In genomic region chr20:49252556-49253350, GRCh38 we compare ENCODE assay signal across 17 cellular contexts.
"Had no signal": no experiment of that assay in that cellular context is flagged by ENCODE, and none has a peak within 500 bp of the region (broad histone marks: within the 10 kb centered on the region; RNA-seq: fewer than 3 reads in every experiment).

No MANE protein-coding gene starts in this region.

- H3K4me3 Mint-ChIP-seq: activated CD4-positive, alpha-beta T cell treated with anti-CD3 and anti-CD28 coated beads, Interleukin-2, amount 10 ng/mL, durations not matched to agents 24 days and 14 days; mesothelial cell of epicardium; nephron progenitor cell had no signal

- H3K4me1 ChIP-seq: breast epithelium, stomach had no signal

- FAIRE-seq: frontal cortex had no signal

- H3K9me3 Mint-ChIP-seq: activated CD4-positive, alpha-beta T cell treated with anti-CD3 and anti-CD28 coated beads, Interleukin-2, amount 10 ng/mL, durations not matched to agents 24 days and 14 days; mesothelial cell of epicardium; nephron progenitor cell had no signal

- H3K27ac ChIP-seq: breast epithelium, lower lobe of right lung, spleen, stomach, thoracic aorta had no signal

- DNase-seq: activated CD4-positive, alpha-beta T cell treated with anti-CD3 and anti-CD28 coated beads, Interleukin-2, amount 10 ng/mL, durations not matched to agents 24 days and 14 days; activated CD4-positive, CD25-positive, alpha-beta regulatory T cell; activated T-cell treated with anti-CD3 and anti-CD28 coated beads for 4 hours; aorta; head of caudate nucleus; lower lobe of right lung; nephron progenitor cell; occipital lobe; spleen; stimulated activated CD4-positive, alpha-beta T cell treated with anti-CD3 and anti-CD28 coated beads, Interleukin-1b, Interleukin-23, amount 100 ng/mL, for 48 hours; stomach; SW 1271 had no signal

- H3K4me3 ChIP-seq: breast epithelium, lower lobe of right lung, spleen, stomach, thoracic aorta had no signal

- H3K27me3 ChIP-seq: breast epithelium, spleen, stomach had no signal

- H3K27ac Mint-ChIP-seq: activated CD4-positive, alpha-beta T cell treated with anti-CD3 and anti-CD28 coated beads, Interleukin-2, amount 10 ng/mL, durations not matched to agents 24 days and 14 days; mesothelial cell of epicardium; nephron progenitor cell had no signal

- H3K27me3 Mint-ChIP-seq: activated CD4-positive, alpha-beta T cell treated with anti-CD3 and anti-CD28 coated beads, Interleukin-2, amount 10 ng/mL, durations not matched to agents 24 days and 14 days had no signal

- H3K9me3 ChIP-seq: breast epithelium, lower lobe of right lung, spleen, stomach, thoracic aorta had no signal

- H3K4me1 Mint-ChIP-seq: activated CD4-positive, alpha-beta T cell treated with anti-CD3 and anti-CD28 coated beads, Interleukin-2, amount 10 ng/mL, durations not matched to agents 24 days and 14 days; mesothelial cell of epicardium; nephron progenitor cell had no signal

- ATAC-seq: lower lobe of right lung, sciatic nerve had no signal
